ENCODE assay signal across 1 cellular context in the genomic region with DNA sequence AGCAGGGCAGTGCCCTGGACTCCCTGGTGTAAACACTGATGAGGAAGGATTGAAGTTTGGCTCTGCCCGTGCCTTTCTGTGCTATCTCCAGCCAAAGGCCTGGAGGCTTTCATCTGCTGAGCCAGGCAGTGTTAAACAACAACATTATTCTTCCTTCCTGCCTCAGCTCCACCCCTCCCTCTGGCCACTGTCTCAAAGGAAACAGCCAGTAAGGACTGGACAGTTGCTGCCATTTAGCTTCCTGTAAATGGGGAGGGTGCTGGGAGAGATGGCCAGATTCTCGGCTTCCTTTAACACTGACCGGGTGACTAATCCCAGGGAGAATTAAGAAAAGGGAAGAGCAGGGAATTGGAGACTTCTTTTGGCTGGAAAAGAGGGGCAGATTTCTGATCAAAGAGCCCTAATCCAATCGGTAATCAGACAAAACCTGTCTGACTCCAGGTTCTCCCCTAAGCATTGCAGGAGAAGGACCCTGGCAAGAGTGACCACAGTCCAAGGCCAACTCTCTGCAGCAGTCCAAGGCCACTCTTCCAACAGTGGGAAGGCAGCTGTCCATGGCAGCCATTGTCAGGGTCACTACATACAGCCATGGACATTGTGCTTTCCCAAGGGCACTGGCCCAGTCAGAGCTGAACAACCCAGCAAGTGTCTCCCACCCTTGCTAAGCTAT.
A peak's percentile ranks its signal among the peaks of the same experiment; 100 is the strongest.
TF ChIP-seq lines count a peak whose summit lies in the region.

No MANE protein-coding gene starts in this region.

TF ChIP-seq in HepG2, 621 proteins besides CTCF, POLR2A, EP300 and RAD21 (continued from another document and continues in another):
- TF ChIP-seq THYN1 (CRISPR knock-in tag; IDR thresholded peaks at IDR 0.05; ENCODE audit: borderline replicate concordance, low read depth) (no peak), NFKBIZ (CRISPR knock-in tag; IDR thresholded peaks at IDR 0.05) (no peak), ZFP82 (CRISPR knock-in tag; IDR thresholded peaks at IDR 0.05; ENCODE audit: borderline replicate concordance) (no peak), ZNF337 (CRISPR knock-in tag; IDR thresholded peaks at IDR 0.05; ENCODE audit: borderline replicate concordance, low read depth) (no peak), ZNF556 (CRISPR knock-in tag; IDR thresholded peaks at IDR 0.05; ENCODE audit: borderline replicate concordance) (peak; percentile 22; the same call in 1 of the 2 replicates), TCF7 (IDR thresholded peaks at IDR 0.05; ENCODE audit: low read depth) (no peak), ZNF431 (CRISPR knock-in tag; IDR thresholded peaks at IDR 0.05; ENCODE audit: borderline replicate concordance, low read depth) (peak; percentile 59; the same call in 1 of the 2 replicates), TOE1 (CRISPR knock-in tag; IDR thresholded peaks at IDR 0.05) (no peak), NFYC (CRISPR knock-in tag; IDR thresholded peaks at IDR 0.05) (no peak), PPARG (CRISPR knock-in tag; conservative IDR thresholded peaks at IDR 0.05) (no peak), SOX5 (CRISPR knock-in tag; IDR thresholded peaks at IDR 0.05; ENCODE audit: borderline replicate concordance) (peak; percentile 38; the same call in 1 of the 2 replicates), XBP1 (CRISPR knock-in tag; IDR thresholded peaks at IDR 0.05) (no peak), ZNF264 (CRISPR knock-in tag; IDR thresholded peaks at IDR 0.05) (peak; percentile 35; the same call in 1 of the 2 replicates), KMT2B (CRISPR knock-in tag; IDR thresholded peaks at IDR 0.05) (peak; percentile 41; the same call in 1 of the 2 replicates), ZNF615 (CRISPR knock-in tag; IDR thresholded peaks at IDR 0.05; ENCODE audit: borderline replicate concordance) (no peak), CSRNP1 (CRISPR knock-in tag; IDR thresholded peaks at IDR 0.05) (no peak), NR2F1 (CRISPR knock-in tag; IDR thresholded peaks at IDR 0.05) (peak; percentile 32 to 58; a peak in 2 of 4 replicates), CAMTA2 (CRISPR knock-in tag; IDR thresholded peaks at IDR 0.05; ENCODE audit: borderline replicate concordance) (0 out of 2 replicates have a peak, but pooled peaks have one; percentile 33), NR2F6 (IDR thresholded peaks at IDR 0.05) (no peak; the same call in 1 of the 2 replicates), NR2F6 (CRISPR knock-in tag; IDR thresholded peaks at IDR 0.05) (0 out of 2 replicates have a peak, but pooled peaks have one; percentile 27), FOXM1 (CRISPR knock-in tag; IDR thresholded peaks at IDR 0.05) (no peak), ZNF546 (CRISPR knock-in tag; conservative IDR thresholded peaks at IDR 0.05) (no peak), ELF3 (CRISPR knock-in tag; IDR thresholded peaks at IDR 0.05) (peak; percentile 60), ZNF83 (CRISPR knock-in tag; IDR thresholded peaks at IDR 0.05; ENCODE audit: borderline replicate concordance) (no peak), HBP1 (CRISPR knock-in tag; IDR thresholded peaks at IDR 0.05; ENCODE audit: low read depth) (peak; percentile 29; the same call in 1 of the 2 replicates), TMF1 (CRISPR knock-in tag; IDR thresholded peaks at IDR 0.05; ENCODE audit: low read depth) (no peak), HIVEP1 (CRISPR knock-in tag; IDR thresholded peaks at IDR 0.05) (no peak), MBD4 (IDR thresholded peaks at IDR 0.05; ENCODE audit: borderline replicate concordance, low read length) (no peak), SAP130 (CRISPR knock-in tag; IDR thresholded peaks at IDR 0.05; ENCODE audit: low read depth) (peak; percentile 34; the same call in 1 of the 2 replicates), ZBTB21 (CRISPR knock-in tag; IDR thresholded peaks at IDR 0.05) (no peak), ZNF160 (CRISPR knock-in tag; IDR thresholded peaks at IDR 0.05) (no peak), KAT7 (CRISPR knock-in tag; IDR thresholded peaks at IDR 0.05; ENCODE audit: borderline replicate concordance) (no peak), MIER3 (CRISPR knock-in tag; IDR thresholded peaks at IDR 0.05; ENCODE audit: borderline replicate concordance) (peak; percentile 71), HHEX (CRISPR knock-in tag; IDR thresholded peaks at IDR 0.05) (no peak), ZSCAN5A (CRISPR knock-in tag; IDR thresholded peaks at IDR 0.05; ENCODE audit: borderline replicate concordance) (0 out of 2 replicates have a peak, but pooled peaks have one; percentile 25), KAT2B (IDR thresholded peaks at IDR 0.05; ENCODE audit: borderline replicate concordance, low read depth, low read length) (no peak), ZNF260 (CRISPR knock-in tag; IDR thresholded peaks at IDR 0.05; ENCODE audit: borderline replicate concordance, low read depth) (no peak), HMG20A (CRISPR knock-in tag; IDR thresholded peaks at IDR 0.05; ENCODE audit: borderline replicate concordance) (peak; percentile 58; the same call in 1 of the 2 replicates), ZNF484 (CRISPR knock-in tag; IDR thresholded peaks at IDR 0.05; ENCODE audit: borderline replicate concordance, low read depth) (no peak), ZNF614 (CRISPR knock-in tag; IDR thresholded peaks at IDR 0.05; ENCODE audit: borderline replicate concordance) (no peak), DPF2 (CRISPR knock-in tag; IDR thresholded peaks at IDR 0.05; ENCODE audit: borderline replicate concordance, low read depth) (peak; percentile 76)
- TF ChIP-seq, protein P1, sequence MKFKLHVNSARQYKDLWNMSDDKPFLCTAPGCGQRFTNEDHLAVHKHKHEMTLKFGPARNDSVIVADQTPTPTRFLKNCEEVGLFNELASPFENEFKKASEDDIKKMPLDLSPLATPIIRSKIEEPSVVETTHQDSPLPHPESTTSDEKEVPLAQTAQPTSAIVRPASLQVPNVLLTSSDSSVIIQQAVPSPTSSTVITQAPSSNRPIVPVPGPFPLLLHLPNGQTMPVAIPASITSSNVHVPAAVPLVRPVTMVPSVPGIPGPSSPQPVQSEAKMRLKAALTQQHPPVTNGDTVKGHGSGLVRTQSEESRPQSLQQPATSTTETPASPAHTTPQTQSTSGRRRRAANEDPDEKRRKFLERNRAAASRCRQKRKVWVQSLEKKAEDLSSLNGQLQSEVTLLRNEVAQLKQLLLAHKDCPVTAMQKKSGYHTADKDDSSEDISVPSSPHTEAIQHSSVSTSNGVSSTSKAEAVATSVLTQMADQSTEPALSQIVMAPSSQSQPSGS (CRISPR knock-in tag; IDR thresholded peaks at IDR 0.05), result 0 out of 2 replicates have a peak, but pooled peaks have one; percentile 12
- TF ChIP-seq, protein P2, sequence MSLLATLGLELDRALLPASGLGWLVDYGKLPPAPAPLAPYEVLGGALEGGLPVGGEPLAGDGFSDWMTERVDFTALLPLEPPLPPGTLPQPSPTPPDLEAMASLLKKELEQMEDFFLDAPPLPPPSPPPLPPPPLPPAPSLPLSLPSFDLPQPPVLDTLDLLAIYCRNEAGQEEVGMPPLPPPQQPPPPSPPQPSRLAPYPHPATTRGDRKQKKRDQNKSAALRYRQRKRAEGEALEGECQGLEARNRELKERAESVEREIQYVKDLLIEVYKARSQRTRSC (CRISPR knock-in tag; IDR thresholded peaks at IDR 0.05; ENCODE audit: low read depth), result no peak
- TF ChIP-seq, protein P3, sequence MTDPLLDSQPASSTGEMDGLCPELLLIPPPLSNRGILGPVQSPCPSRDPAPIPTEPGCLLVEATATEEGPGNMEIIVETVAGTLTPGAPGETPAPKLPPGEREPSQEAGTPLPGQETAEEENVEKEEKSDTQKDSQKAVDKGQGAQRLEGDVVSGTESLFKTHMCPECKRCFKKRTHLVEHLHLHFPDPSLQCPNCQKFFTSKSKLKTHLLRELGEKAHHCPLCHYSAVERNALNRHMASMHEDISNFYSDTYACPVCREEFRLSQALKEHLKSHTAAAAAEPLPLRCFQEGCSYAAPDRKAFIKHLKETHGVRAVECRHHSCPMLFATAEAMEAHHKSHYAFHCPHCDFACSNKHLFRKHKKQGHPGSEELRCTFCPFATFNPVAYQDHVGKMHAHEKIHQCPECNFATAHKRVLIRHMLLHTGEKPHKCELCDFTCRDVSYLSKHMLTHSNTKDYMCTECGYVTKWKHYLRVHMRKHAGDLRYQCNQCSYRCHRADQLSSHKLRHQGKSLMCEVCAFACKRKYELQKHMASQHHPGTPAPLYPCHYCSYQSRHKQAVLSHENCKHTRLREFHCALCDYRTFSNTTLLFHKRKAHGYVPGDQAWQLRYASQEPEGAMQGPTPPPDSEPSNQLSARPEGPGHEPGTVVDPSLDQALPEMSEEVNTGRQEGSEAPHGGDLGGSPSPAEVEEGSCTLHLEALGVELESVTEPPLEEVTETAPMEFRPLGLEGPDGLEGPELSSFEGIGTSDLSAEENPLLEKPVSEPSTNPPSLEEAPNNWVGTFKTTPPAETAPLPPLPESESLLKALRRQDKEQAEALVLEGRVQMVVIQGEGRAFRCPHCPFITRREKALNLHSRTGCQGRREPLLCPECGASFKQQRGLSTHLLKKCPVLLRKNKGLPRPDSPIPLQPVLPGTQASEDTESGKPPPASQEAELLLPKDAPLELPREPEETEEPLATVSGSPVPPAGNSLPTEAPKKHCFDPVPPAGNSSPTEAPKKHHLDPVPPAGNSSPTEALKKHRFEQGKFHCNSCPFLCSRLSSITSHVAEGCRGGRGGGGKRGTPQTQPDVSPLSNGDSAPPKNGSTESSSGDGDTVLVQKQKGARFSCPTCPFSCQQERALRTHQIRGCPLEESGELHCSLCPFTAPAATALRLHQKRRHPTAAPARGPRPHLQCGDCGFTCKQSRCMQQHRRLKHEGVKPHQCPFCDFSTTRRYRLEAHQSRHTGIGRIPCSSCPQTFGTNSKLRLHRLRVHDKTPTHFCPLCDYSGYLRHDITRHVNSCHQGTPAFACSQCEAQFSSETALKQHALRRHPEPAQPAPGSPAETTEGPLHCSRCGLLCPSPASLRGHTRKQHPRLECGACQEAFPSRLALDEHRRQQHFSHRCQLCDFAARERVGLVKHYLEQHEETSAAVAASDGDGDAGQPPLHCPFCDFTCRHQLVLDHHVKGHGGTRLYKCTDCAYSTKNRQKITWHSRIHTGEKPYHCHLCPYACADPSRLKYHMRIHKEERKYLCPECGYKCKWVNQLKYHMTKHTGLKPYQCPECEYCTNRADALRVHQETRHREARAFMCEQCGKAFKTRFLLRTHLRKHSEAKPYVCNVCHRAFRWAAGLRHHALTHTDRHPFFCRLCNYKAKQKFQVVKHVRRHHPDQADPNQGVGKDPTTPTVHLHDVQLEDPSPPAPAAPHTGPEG (CRISPR knock-in tag; IDR thresholded peaks at IDR 0.05), result no peak
- TF ChIP-seq, protein P4, sequence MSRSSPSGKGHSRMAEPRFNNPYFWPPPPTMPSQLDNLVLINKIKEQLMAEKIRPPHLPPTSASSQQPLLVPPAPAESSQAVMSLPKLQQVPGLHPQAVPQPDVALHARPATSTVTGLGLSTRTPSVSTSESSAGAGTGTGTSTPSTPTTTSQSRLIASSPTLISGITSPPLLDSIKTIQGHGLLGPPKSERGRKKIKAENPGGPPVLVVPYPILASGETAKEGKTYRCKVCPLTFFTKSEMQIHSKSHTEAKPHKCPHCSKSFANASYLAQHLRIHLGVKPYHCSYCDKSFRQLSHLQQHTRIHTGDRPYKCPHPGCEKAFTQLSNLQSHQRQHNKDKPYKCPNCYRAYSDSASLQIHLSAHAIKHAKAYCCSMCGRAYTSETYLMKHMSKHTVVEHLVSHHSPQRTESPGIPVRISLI (CRISPR knock-in tag; IDR thresholded peaks at IDR 0.05; ENCODE audit: borderline replicate concordance), result no peak
- TF ChIP-seq, protein P5, sequence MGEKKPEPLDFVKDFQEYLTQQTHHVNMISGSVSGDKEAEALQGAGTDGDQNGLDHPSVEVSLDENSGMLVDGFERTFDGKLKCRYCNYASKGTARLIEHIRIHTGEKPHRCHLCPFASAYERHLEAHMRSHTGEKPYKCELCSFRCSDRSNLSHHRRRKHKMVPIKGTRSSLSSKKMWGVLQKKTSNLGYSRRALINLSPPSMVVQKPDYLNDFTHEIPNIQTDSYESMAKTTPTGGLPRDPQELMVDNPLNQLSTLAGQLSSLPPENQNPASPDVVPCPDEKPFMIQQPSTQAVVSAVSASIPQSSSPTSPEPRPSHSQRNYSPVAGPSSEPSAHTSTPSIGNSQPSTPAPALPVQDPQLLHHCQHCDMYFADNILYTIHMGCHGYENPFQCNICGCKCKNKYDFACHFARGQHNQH (CRISPR knock-in tag; IDR thresholded peaks at IDR 0.05), result peak; percentile 34; the same call in 1 of the 2 replicates
- TF ChIP-seq, protein P6, sequence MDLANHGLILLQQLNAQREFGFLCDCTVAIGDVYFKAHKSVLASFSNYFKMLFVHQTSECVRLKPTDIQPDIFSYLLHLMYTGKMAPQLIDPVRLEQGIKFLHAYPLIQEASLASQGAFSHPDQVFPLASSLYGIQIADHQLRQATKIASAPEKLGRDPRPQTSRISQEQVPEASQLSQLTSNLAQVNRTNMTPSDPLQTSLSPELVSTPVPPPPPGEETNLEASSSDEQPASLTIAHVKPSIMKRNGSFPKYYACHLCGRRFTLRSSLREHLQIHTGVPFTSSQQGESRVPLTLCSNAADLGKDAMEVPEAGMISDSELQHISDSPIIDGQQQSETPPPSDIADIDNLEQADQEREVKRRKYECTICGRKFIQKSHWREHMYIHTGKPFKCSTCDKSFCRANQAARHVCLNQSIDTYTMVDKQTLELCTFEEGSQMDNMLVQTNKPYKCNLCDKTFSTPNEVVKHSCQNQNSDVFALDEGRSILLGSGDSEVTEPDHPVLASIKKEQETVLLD (CRISPR knock-in tag; IDR thresholded peaks at IDR 0.05; ENCODE audit: low read depth), result no peak
